Comparison of ENCODE assay signal across 8 cellular contexts in genomic region chr18:50374753-50375391, GRCh38. TPM values are rescaled to one million over a fixed set of nuclear protein-coding genes. Genes with fewer than 3 reads are reported as not detected.
A peak's percentile ranks its signal among the peaks of the same experiment; 100 is the strongest.
DNase-seq lines count a peak whose midpoint lies in the region; ATAC-seq and TF ChIP-seq lines count a peak whose summit lies in the region.

TSS of gene SKA1 (plus strand) at chr18:50375046. CDS start at chr18:50375831, 785 bp downstream.

- ATAC-seq in GM19043 (IDR thresholded peaks at IDR 0.05; ENCODE audit: low read depth, unreplicated experiment) (peak; percentile 92), HG03378 (IDR thresholded peaks at IDR 0.05; ENCODE audit: unreplicated experiment) (peak; percentile 86)

- DNase-seq in AG10803 (ENCODE audit: low read depth) (peak; percentile 87), NCI-H460 (ENCODE audit: extremely low read depth, low read depth) (peak; percentile 90), cerebellum (ENCODE audit: low spot score) (peak; percentile 96), islet precursor cell (peak; percentile 99)
- peak; percentile 89 for DNase-seq in activated CD4-positive, CD25-positive, alpha-beta regulatory T cell treated with anti-CD3 and anti-CD28 coated beads, Interleukin-2, amount 50 U/mL, for 72 hours
- peak; percentile 78 to 88 (median 86) for DNase-seq in stimulated activated CD4-positive, alpha-beta T cell treated with anti-CD3 and anti-CD28 coated beads, Interleukin-12 subunit alpha, Interleukin-12 subunit beta, amount 100 ng/mL, for 48 hours (ENCODE audit: low read depth in 2 of 3, low spot score in 1 of 3)

- no peak for TF ChIP-seq CTCF in AG10803 (conservative IDR thresholded peaks at IDR 0.05; ENCODE audit: low read length)

- peak within 1 kb of the TSS; percentile 85 for H3K4me3 ChIP-seq in AG10803 (ENCODE audit: low read length)

RNA-seq across cellular contexts. Expression of gene SKA1, which starts in this region (rescaled TPM):
- total RNA-seq in NCI-H460 (2014; rRNA removed; shearing (Covaris generic)), result 58.7 and 60.9 TPM in 2 replicates
- polyA plus RNA-seq in NCI-H460 (2014; cell fraction: nucleus; rRNA removed), result 20.1 and 30.6 TPM in 2 replicates
- 5.3 TPM for total RNA-seq in cerebellum

Comparison
In these comparisons a context has a peak if more than half of its experiments do, and no peak if none do; other contexts are left out.
1. Peak in every context shown above with its lines: DNase-seq, ATAC-seq and H3K4me3 ChIP-seq.